In the genomic region with DNA sequence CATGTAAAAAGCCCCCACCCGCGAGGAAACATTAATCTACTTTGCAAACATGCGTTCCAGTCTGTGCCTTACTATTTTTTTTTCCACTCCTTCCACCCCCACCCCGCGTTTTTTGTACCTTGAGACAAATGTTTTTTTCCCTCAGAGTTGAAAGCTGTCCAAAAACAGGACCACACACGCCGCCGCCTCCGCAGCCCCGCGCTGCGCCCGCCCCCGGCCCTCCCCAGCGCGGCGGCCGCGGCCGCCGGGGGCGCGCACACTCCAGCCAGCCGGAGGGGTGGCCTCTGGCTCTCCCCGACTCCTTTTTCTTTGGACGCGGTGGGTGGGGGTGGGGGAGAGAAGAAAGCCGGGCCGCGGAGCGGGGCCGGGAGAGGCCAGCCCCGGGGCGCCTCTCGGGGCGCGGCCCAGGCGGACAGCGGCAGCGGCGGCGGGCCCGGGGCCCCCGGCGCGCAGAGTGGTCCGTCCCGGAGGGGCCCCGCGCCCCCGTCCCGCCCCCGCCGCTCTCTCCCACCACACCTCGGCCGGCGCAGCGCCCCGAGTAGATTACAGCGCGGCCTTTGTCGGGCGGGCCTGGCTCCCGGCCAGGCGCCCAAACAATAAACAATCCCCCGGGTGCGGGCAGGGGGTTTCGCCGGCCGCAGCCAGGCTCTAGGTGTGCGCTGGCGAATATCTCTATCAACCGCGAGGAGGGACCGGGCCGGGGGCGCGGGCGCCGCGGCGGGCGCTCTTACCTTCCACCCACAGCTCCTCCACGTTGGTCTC, we compare ENCODE assay signal across 8 cellular contexts. TPM values are rescaled to one million over a fixed set of nuclear protein-coding genes. Genes with fewer than 3 reads are reported as not detected.
DNase-seq lines count a peak whose midpoint lies in the region; TF ChIP-seq lines count a peak whose summit lies in the region.

No MANE protein-coding gene starts in this region.

- peak overlapping the region; percentile 87 for H3K27ac Mint-ChIP-seq in activated naive CD8-positive, alpha-beta T cell

- peak overlapping the region; percentile 74 for H3K18ac ChIP-seq in trophoblast cell (ENCODE audit: low read length)

- H3K4me3 Mint-ChIP-seq in activated naive CD8-positive, alpha-beta T cell: peak overlapping the region; percentile 99

- H3K4ac ChIP-seq in trophoblast cell (ENCODE audit: low read depth, low read length): peak overlapping the region; percentile 81

- peak overlapping the region; percentile 86 for H2BK5ac ChIP-seq in trophoblast cell (ENCODE audit: low read depth, low read length, poor library complexity)

- POLR2A ChIA-PET in HEK293 (lab: Yijun Ruan, JAX): interaction anchor here (0.6 kb wide), 2 partner anchors 26 to 369 kb away, joined by 4 to 5 read pairs; partner anchors contain the start of gene ERCC6L2

- no peaks in the 10 kb centered on the region for H3K9me3 ChIP-seq in HEK293 (ENCODE audit: control insufficient read depth, insufficient read depth, low read depth, low read length)
- no peaks in the 10 kb centered on the region for H3K9me3 ChIP-seq in cardiac muscle cell (ENCODE audit: low read depth)
- no peaks in the 10 kb centered on the region for H3K9me3 ChIP-seq in trophoblast cell (ENCODE audit: insufficient read depth, low read depth, low read length)

- H2BK12ac ChIP-seq in trophoblast cell (ENCODE audit: low read length): peak overlapping the region; percentile 43

- no peaks in the 10 kb centered on the region for H3K9me3 Mint-ChIP-seq in activated naive CD8-positive, alpha-beta T cell (ENCODE audit: low read depth)

- H3K27ac ChIP-seq in HEK293 (ENCODE audit: extremely low read depth, low read depth, low read length): peak overlapping the region; percentile 99
- H3K27ac ChIP-seq in cardiac muscle cell: peak overlapping the region; percentile 98
- H3K27ac ChIP-seq in trophoblast cell (ENCODE audit: low read depth, low read length): peak overlapping the region; percentile 91

- DNase-seq in ELR (ENCODE audit: low read depth) (peak; percentile 44), NCI-H526 treated with DMSO at 0.1 percent for 48 hours (lab: John Stamatoyannopoulos, UW) (peak; percentile 32), cardiac muscle cell (ENCODE audit: low read depth in 1 of 2, low spot score in 1 of 2) (peak; percentile 82 to 87), trophoblast cell (peak in 1 of 2 donors; percentile 33), NCI-H1694 treated with DMSO at 0.1 percent for 48 hours (lab: John Stamatoyannopoulos, UW) (no peak), mesenteric fat pad (ENCODE audit: low spot score) (no peak)

- H3K23ac ChIP-seq in trophoblast cell (ENCODE audit: low read length): no peak overlapping the region

- H3K27me3 Mint-ChIP-seq in activated naive CD8-positive, alpha-beta T cell: no peaks in the 10 kb centered on the region

- TF ChIP-seq CTCF in HEK293 (tag by site-specific recombination; IDR thresholded peaks at IDR 0.05): no peak
- no peak for TF ChIP-seq CTCF in cardiac muscle cell (IDR thresholded peaks at IDR 0.05; ENCODE audit: low read depth, low read length)

- CTCF ChIA-PET in HEK293 (lab: Yijun Ruan, JAX): interaction anchor here (0.6 to 0.7 kb wide), 2 partner anchors 86 to 329 kb away, joined by 3 read pairs; no protein-coding TSS in a partner anchor

- no CpG with 5 or more reads among the region's 84 CpGs for WGBS in trophoblast cell (ENCODE audit: extremely low coverage, insufficient coverage, insufficient read length)

- peak overlapping the region; percentile 71 for H2BK120ac ChIP-seq in trophoblast cell (ENCODE audit: insufficient read depth, low read length, poor library complexity)

- H4K12ac ChIP-seq in trophoblast cell (ENCODE audit: low read depth, low read length): peak overlapping the region; percentile 74

- H3K36me3 Mint-ChIP-seq in activated naive CD8-positive, alpha-beta T cell: peaks cover 3% of the 10 kb centered on the region

- no peak overlapping the region for H2AK5ac ChIP-seq in trophoblast cell (ENCODE audit: low read length)

- peaks cover 33% of the 10 kb centered on the region for H3K79me1 ChIP-seq in trophoblast cell (ENCODE audit: low read length)

- peak overlapping the region; percentile 46 for H2AFZ ChIP-seq in trophoblast cell (ENCODE audit: insufficient read depth, low read length, poor library complexity)

- H3K36me3 ChIP-seq in HEK293 (ENCODE audit: control insufficient read depth in 2 of 2, insufficient read depth in 1 of 2, low read length in 2 of 2): peaks cover 0 to 8% of the 10 kb centered on the region in 2 experiments; a peak in 1 of 3 replicates
- no peaks in the 10 kb centered on the region for H3K36me3 ChIP-seq in cardiac muscle cell
- peaks cover 4 to 5% of the 10 kb centered on the region in 2 experiments for H3K36me3 ChIP-seq in trophoblast cell (ENCODE audit: control insufficient read depth in 1 of 2, insufficient read depth in 2 of 2, low read length in 2 of 2)

- peaks cover 26% of the 10 kb centered on the region for H3K79me2 ChIP-seq in trophoblast cell (ENCODE audit: control insufficient read depth, insufficient read depth, low read length, poor library complexity)

- H3K4me1 Mint-ChIP-seq in activated naive CD8-positive, alpha-beta T cell (ENCODE audit: low read depth): peaks cover 56% of the 10 kb centered on the region

- H3K14ac ChIP-seq in trophoblast cell (ENCODE audit: low read length): peak overlapping the region; percentile 76

- peak overlapping the region; percentile 74 for H3K4me2 ChIP-seq in trophoblast cell (ENCODE audit: low read length)

- H3K4me3 ChIP-seq in HEK293 (ENCODE audit: low read depth, low read length) (peak overlapping the region; percentile 81), cardiac muscle cell (peak overlapping the region; percentile 72), trophoblast cell (ENCODE audit: low read depth, low read length) (peak overlapping the region; percentile 95)

- peak overlapping the region; percentile 96 for H3K9ac ChIP-seq in trophoblast cell (ENCODE audit: low read length)

- H3K4me1 ChIP-seq in HEK293 (ENCODE audit: control insufficient read depth, insufficient read depth, low read length) (no peaks in the 10 kb centered on the region), cardiac muscle cell (ENCODE audit: low read depth) (peaks cover 17% of the 10 kb centered on the region), trophoblast cell (ENCODE audit: control insufficient read depth in 1 of 2, insufficient read depth in 2 of 2, low read length in 2 of 2) (peaks cover 4 to 6% of the 10 kb centered on the region in 2 experiments)

- H4K8ac ChIP-seq in trophoblast cell (ENCODE audit: low read depth, low read length): peak overlapping the region; percentile 47

- H3K27me3 ChIP-seq in cardiac muscle cell: no peaks in the 10 kb centered on the region
- no peaks in the 10 kb centered on the region for H3K27me3 ChIP-seq in trophoblast cell (ENCODE audit: insufficient read depth, low read length)

- peak overlapping the region; percentile 89 for H4K91ac ChIP-seq in trophoblast cell (ENCODE audit: low read depth, low read length)

TF ChIP-seq in HEK293, 187 proteins besides CTCF, POLR2A, EP300 and RAD21 (continues in another document):
- TF ChIP-seq EGR2 (tag by site-specific recombination; IDR thresholded peaks at IDR 0.05; ENCODE audit: low read depth) (peak; percentile 45), ZNF324 (tag by site-specific recombination; IDR thresholded peaks at IDR 0.05) (no peak), ZNF558 (tag by site-specific recombination; IDR thresholded peaks at IDR 0.05) (no peak), ZNF132 (tag by site-specific recombination; IDR thresholded peaks at IDR 0.05; ENCODE audit: borderline replicate concordance) (no peak), ZNF548 (tag by site-specific recombination; IDR thresholded peaks at IDR 0.05) (no peak), KLF10 (tag by site-specific recombination; IDR thresholded peaks at IDR 0.05) (peak; percentile 65), WT1 (tag by site-specific recombination; IDR thresholded peaks at IDR 0.05) (peak; percentile 30; the same call in 1 of the 2 replicates), GLIS1 (tag by site-specific recombination; IDR thresholded peaks at IDR 0.05) (peak; percentile 4), ZNF335 (tag by site-specific recombination; conservative IDR thresholded peaks at IDR 0.05) (peak; percentile 64; the same call in 1 of the 2 replicates), ZNF112 (tag by site-specific recombination; IDR thresholded peaks at IDR 0.05) (no peak), ZNF660 (tag by site-specific recombination; IDR thresholded peaks at IDR 0.05) (peak; percentile 25; the same call in 1 of the 2 replicates), ZNF416 (tag by site-specific recombination; IDR thresholded peaks at IDR 0.05) (no peak), ZNF629 (tag by site-specific recombination; IDR thresholded peaks at IDR 0.05) (no peak), ZNF433 (tag by site-specific recombination; IDR thresholded peaks at IDR 0.05; ENCODE audit: low read depth) (no peak)
- TF ChIP-seq, protein P1, sequence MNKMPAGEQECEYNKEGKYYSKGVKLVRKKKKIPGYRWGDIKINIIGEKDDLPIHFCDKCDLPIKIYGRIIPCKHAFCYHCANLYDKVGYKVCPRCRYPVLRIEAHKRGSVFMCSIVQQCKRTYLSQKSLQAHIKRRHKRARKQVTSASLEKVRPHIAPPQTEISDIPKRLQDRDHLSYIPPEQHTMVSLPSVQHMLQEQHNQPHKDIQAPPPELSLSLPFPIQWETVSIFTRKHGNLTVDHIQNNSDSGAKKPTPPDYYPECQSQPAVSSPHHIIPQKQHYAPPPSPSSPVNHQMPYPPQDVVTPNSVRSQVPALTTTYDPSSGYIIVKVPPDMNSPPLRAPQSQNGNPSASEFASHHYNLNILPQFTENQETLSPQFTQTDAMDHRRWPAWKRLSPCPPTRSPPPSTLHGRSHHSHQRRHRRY (tag by site-specific recombination; IDR thresholded peaks at IDR 0.05): no peak
- TF ChIP-seq, protein P2, sequence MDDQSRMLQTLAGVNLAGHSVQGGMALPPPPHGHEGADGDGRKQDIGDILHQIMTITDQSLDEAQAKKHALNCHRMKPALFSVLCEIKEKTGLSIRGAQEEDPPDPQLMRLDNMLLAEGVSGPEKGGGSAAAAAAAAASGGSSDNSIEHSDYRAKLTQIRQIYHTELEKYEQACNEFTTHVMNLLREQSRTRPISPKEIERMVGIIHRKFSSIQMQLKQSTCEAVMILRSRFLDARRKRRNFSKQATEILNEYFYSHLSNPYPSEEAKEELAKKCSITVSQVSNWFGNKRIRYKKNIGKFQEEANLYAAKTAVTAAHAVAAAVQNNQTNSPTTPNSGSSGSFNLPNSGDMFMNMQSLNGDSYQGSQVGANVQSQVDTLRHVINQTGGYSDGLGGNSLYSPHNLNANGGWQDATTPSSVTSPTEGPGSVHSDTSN (CRISPR knock-in tag; IDR thresholded peaks at IDR 0.05): no peak

RNA-seq across cellular contexts. Expression of gene PTCH1, which starts 10.9 kb away (rescaled TPM):
- total RNA-seq in cardiac muscle cell (8.3 and 13.9 TPM in 2 replicates), mesenteric fat pad (12.5 TPM)
- polyA plus RNA-seq in cardiac muscle cell: 7.3 and 9.6 TPM in 2 replicates
- 13.6 and 13.7 TPM in 2 replicates for polyA plus RNA-seq in trophoblast cell (2013)

Comparison
In these comparisons a context has a peak if more than half of its experiments do, and no peak if none do; other contexts are left out.
1. DNase-seq: peak in ELR (single experiment), NCI-H526 treated with DMSO at 0.1 percent for 48 hours (single experiment) and cardiac muscle cell (2 of 2); none in NCI-H1694 treated with DMSO at 0.1 percent for 48 hours (single experiment) and mesenteric fat pad (single experiment).
2. Peak in every context shown above with its lines, with median percentiles within 50 percentile points of each other: H3K27ac ChIP-seq and H3K4me3 ChIP-seq.